8 cellular contexts compared by ENCODE assay signal in genomic region chr2:26772064-26773001, GRCh38. TPM values are rescaled to one million over a fixed set of nuclear protein-coding genes. Genes with fewer than 3 reads are reported as not detected.
DNase-seq lines count a peak whose midpoint lies in the region; ATAC-seq and TF ChIP-seq lines count a peak whose summit lies in the region.

No MANE protein-coding gene starts in this region.

- H3K36me3 ChIP-seq in subcutaneous abdominal adipose tissue (ENCODE audit: control insufficient read depth in 5 of 5, insufficient read depth in 5 of 5, low read length in 5 of 5), result peaks cover 0 to 36% (median 34%) of the 10 kb centered on the region in 5 donors

- H3K79me2 ChIP-seq in H9 (ENCODE audit: insufficient read depth, low read length), result no peaks in the 10 kb centered on the region

- no peak overlapping the region for H3K4me2 ChIP-seq in H9 (ENCODE audit: insufficient read depth, insufficient read length, low read length)

- no peak for ATAC-seq in GM19035 (IDR thresholded peaks at IDR 0.05; ENCODE audit: unreplicated experiment)

- peak overlapping the region; percentile 93 for H3K27ac ChIP-seq in subcutaneous abdominal adipose tissue (ENCODE audit: low read depth, low read length)
- H3K27ac ChIP-seq in H9 (ENCODE audit: insufficient read length, low read depth, low read length), result no peak overlapping the region

- H3K79me1 ChIP-seq in H9 (ENCODE audit: insufficient read depth, low read depth, low read length, poor library complexity, severe bottlenecking), result no peaks in the 10 kb centered on the region

- H3K4me3 Mint-ChIP-seq in brain (peak overlapping the region in 1 of 5 experiments; percentile 64), H9 (no peak overlapping the region)

- H3K23ac ChIP-seq in H9 (ENCODE audit: insufficient read length, low read depth, low read length), result no peak overlapping the region

- H2BK12ac ChIP-seq in H9 (ENCODE audit: insufficient read length, low read depth, low read length), result no peak overlapping the region

- peak overlapping the region in 3 of 5 donors; percentile 38 to 50 (median 50) for H3K9ac ChIP-seq in subcutaneous abdominal adipose tissue (ENCODE audit: low read length in 5 of 5)
- no peak overlapping the region for H3K9ac ChIP-seq in H9 (ENCODE audit: extremely low read depth, insufficient read length, low read length)

- peak; percentile 95 for DNase-seq in Caki2 (ENCODE audit: low read depth)
- DNase-seq in NCI-H2171 treated with DMSO at 0.1 percent for 48 hours (lab: John Stamatoyannopoulos, UW), result peak; percentile 100
- DNase-seq in kidney glomerular epithelial cell (lab: John Stamatoyannopoulos, UW), result peak; percentile 43
- DNase-seq in activated CD4-positive, CD25-positive, alpha-beta regulatory T cell (lab: John Stamatoyannopoulos, UW), result no peak
- no peak for DNase-seq in H9

- H3T11ph ChIP-seq in H9 (ENCODE audit: low read length), result no peak overlapping the region

- in situ Hi-C loops in Caki2 (cut with HindIII; ENCODE audit: low pct_unique_long_range_greater_than_20kb, low sequenced_read_pairs), result loop anchor here (25.0 kb wide), 1 partner anchor 185 kb away; no protein-coding TSS in a partner anchor

- H4K5ac ChIP-seq in H9 (ENCODE audit: insufficient read length, low read depth, low read length), result no peak overlapping the region

- H3K27me3 Mint-ChIP-seq in brain (no peaks in the 10 kb centered on the region), H9 (ENCODE audit: low read depth) (no peaks in the 10 kb centered on the region)

- no peak overlapping the region for H2BK15ac ChIP-seq in H9 (ENCODE audit: low read depth, low read length)

- H3K23me2 ChIP-seq in H9 (ENCODE audit: insufficient read length, low read depth, low read length, poor library complexity, severe bottlenecking), result no peaks in the 10 kb centered on the region

- H2AK5ac ChIP-seq in H9 (ENCODE audit: insufficient read length, low read length), result no peak overlapping the region

- no peaks in the 10 kb centered on the region for H3K9me3 Mint-ChIP-seq in brain
- no peaks in the 10 kb centered on the region for H3K9me3 Mint-ChIP-seq in H9

- H3K36me3 Mint-ChIP-seq in brain (peaks cover 7% of the 10 kb centered on the region), H9 (ENCODE audit: insufficient read depth in 1 of 3, low read depth in 3 of 3) (peaks cover 2 to 18% (median 11%) of the 10 kb centered on the region in 3 experiments; a peak in 5 of 7 replicates)

- WGBS in H9 (ENCODE audit: extremely low coverage, insufficient read length, low lambda C conversion rate), result no CpG with 5 or more reads among the region's 13 CpGs

- no peaks in the 10 kb centered on the region for H3K9me3 ChIP-seq in subcutaneous abdominal adipose tissue (ENCODE audit: control insufficient read depth in 5 of 5, low read length in 5 of 5)
- H3K9me3 ChIP-seq in H9 (ENCODE audit: control insufficient read depth, low read depth, low read length), result no peaks in the 10 kb centered on the region

- peaks cover 44% of the 10 kb centered on the region for H3K4me1 Mint-ChIP-seq in brain
- peaks cover 2 to 5% of the 10 kb centered on the region in 2 experiments for H3K4me1 Mint-ChIP-seq in H9

- no peak overlapping the region for H2BK20ac ChIP-seq in H9 (ENCODE audit: low read depth, low read length, poor library complexity, severe bottlenecking)

- H3K4me1 ChIP-seq in subcutaneous abdominal adipose tissue (ENCODE audit: control insufficient read depth in 5 of 5, insufficient read depth in 5 of 5, low read length in 5 of 5), result peaks cover 22 to 66% (median 62%) of the 10 kb centered on the region in 5 donors
- H3K4me1 ChIP-seq in H9 (ENCODE audit: insufficient read depth, low read length), result no peaks in the 10 kb centered on the region

- H3K56ac ChIP-seq in H9 (ENCODE audit: insufficient read length, low read depth, low read length), result no peak overlapping the region

- no peak overlapping the region for H3K4ac ChIP-seq in H9 (ENCODE audit: low read depth, low read length)

- no peaks in the 10 kb centered on the region for H4K20me1 ChIP-seq in H9 (ENCODE audit: control insufficient read depth, insufficient read depth, insufficient read length)

- H3K14ac ChIP-seq in H9 (ENCODE audit: insufficient read depth, low read length), result no peak overlapping the region

- H3K27me3 ChIP-seq in subcutaneous abdominal adipose tissue (ENCODE audit: control insufficient read depth in 5 of 5, insufficient read depth in 4 of 5, low read length in 5 of 5) (no peaks in the 10 kb centered on the region), H9 (ENCODE audit: insufficient read depth, low read length) (no peaks in the 10 kb centered on the region)

- H2BK120ac ChIP-seq in H9 (ENCODE audit: low read depth, low read length, poor library complexity, severe bottlenecking), result no peak overlapping the region

- TF ChIP-seq CTCF in brain (conservative IDR thresholded peaks at IDR 0.05) (no peak), H9 (conservative IDR thresholded peaks at IDR 0.05) (no peak)

- H2BK5ac ChIP-seq in H9 (ENCODE audit: insufficient read length, low read length), result no peak overlapping the region

- H3K18ac ChIP-seq in H9 (ENCODE audit: insufficient read length, low read depth, low read length), result no peak overlapping the region

- peak overlapping the region in 4 of 5 donors; percentile 1 to 19 (median 12) for H3K4me3 ChIP-seq in subcutaneous abdominal adipose tissue (ENCODE audit: low read depth in 1 of 5, low read length in 5 of 5)

- H4K8ac ChIP-seq in H9 (replicated peaks; ENCODE audit: insufficient read length, low read depth, low read length), result no peak overlapping the region

- no peak overlapping the region for H4K91ac ChIP-seq in H9 (ENCODE audit: insufficient read length, low read depth, low read length)

- no peak overlapping the region for H2AFZ ChIP-seq in H9 (ENCODE audit: low read length)

- H3K27ac Mint-ChIP-seq in brain (peak overlapping the region in 4 of 5 experiments; percentile 74 to 87 (median 83)), H9 (peak overlapping the region in 1 of 3 experiments; percentile 25; a peak in 1 of 7 replicates)

RNA-seq across cellular contexts. Expression of gene SLC35F6, which starts 8.2 kb away (rescaled TPM):
- total RNA-seq in Caki2 (2014; rRNA removed; shearing (Covaris generic); ENCODE audit: low replicate concordance), result 59.5 and 61.8 TPM in 2 replicates
- 14.3 TPM for polyA plus RNA-seq in brain (ENCODE audit: insufficient read depth, low read depth, low replicate concordance)
- total RNA-seq in H9 (2021), result 15.7 and 16.0 TPM in 2 replicates

RNA-seq across cellular contexts. Expression of gene CENPA, which starts 13.5 kb away (rescaled TPM):
- 23.2 and 49.5 TPM in 2 replicates for total RNA-seq in Caki2 (2014; rRNA removed; shearing (Covaris generic); ENCODE audit: low replicate concordance)
- polyA plus RNA-seq in brain (ENCODE audit: insufficient read depth, low read depth, low replicate concordance), result 15.8 TPM
- 19.3 and 21.4 TPM in 2 replicates for total RNA-seq in H9 (2021)

Comparison
In these comparisons a context has a peak if more than half of its experiments do, and no peak if none do; other contexts are left out.
1. DNase-seq: peak in Caki2 (single experiment), NCI-H2171 treated with DMSO at 0.1 percent for 48 hours (single experiment) and kidney glomerular epithelial cell (single experiment); none in activated CD4-positive, CD25-positive, alpha-beta regulatory T cell (0 of 4) and H9 (single experiment).